7 cellular contexts compared by ENCODE assay signal in the genomic region with DNA sequence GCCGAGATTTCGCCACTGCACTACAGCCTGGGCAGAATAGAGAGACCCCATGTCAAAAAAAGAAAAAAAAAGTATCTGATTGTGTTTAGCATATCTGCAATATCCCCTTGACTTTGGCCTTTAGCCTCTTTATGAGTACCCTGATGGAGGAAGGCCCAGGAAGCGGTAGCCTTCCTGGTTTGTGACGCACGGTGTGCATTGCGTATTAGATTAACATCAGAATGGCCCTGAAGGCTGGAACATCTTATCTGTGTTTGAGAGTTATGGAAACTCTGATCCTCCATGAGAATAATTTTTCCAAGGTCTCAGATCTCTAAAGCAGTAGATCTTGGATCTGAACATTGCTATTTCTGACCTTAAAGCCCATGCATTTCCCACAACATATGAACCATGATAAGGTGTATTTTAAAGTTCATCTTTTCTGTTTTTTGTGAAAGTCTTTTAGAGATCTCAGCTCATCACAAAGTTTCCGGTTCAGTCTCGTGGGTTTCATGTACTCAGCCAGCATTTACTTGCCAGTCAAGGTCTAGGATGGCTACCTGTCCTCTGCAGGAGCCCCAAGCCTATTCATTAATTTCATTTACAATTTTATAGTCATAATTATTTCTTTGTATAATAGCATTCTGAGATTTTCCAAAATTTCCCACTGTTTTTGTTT. TPM values are rescaled to one million over a fixed set of nuclear protein-coding genes. Genes with fewer than 3 reads are reported as not detected.
A peak's percentile ranks its signal among the peaks of the same experiment; 100 is the strongest.
DNase-seq lines count a peak whose midpoint lies in the region; ATAC-seq and TF ChIP-seq lines count a peak whose summit lies in the region.

No MANE protein-coding gene starts in this region.

- peak overlapping the region; percentile 99 for H3K4me3 Mint-ChIP-seq in stimulated activated effector memory CD8-positive, alpha-beta T cell treated with anti-CD3 and anti-CD28 coated beads, Interleukin-12 subunit alpha, Interleukin-12 subunit beta, amount 100 ng/mL, for 72 hours

- H3K27me3 ChIP-seq in WERI-Rb-1 (ENCODE audit: insufficient read depth, low read depth, severe bottlenecking) (no peaks in the 10 kb centered on the region), right cardiac atrium (ENCODE audit: control insufficient read depth, insufficient read depth) (no peaks in the 10 kb centered on the region)

- no peaks in the 10 kb centered on the region for H3K9me3 ChIP-seq in WERI-Rb-1 (ENCODE audit: severe bottlenecking)
- H3K9me3 ChIP-seq in right cardiac atrium (ENCODE audit: control insufficient read depth, low read length) = no peaks in the 10 kb centered on the region

- H3K27ac Mint-ChIP-seq in stimulated activated effector memory CD8-positive, alpha-beta T cell treated with anti-CD3 and anti-CD28 coated beads, Interleukin-12 subunit alpha, Interleukin-12 subunit beta, amount 100 ng/mL, for 72 hours = peak overlapping the region; percentile 98

- H3K36me3 ChIP-seq in WERI-Rb-1 = no peaks in the 10 kb centered on the region

- TF ChIP-seq CTCF in HFF-Myc (IDR thresholded peaks at IDR 0.05; ENCODE audit: low read depth, low read length, missing control alignments) (no peak), WERI-Rb-1 (IDR thresholded peaks at IDR 0.05; ENCODE audit: low read depth, low read length) (no peak)

- H3K27ac ChIP-seq in WERI-Rb-1 = no peak overlapping the region
- no peak overlapping the region for H3K27ac ChIP-seq in right cardiac atrium (ENCODE audit: low read length)

- WGBS in right cardiac atrium = 76% methylated on average over 8 of the region's 8 CpGs

- intact Hi-C loops in right cardiac atrium (cut with DNase I) = loop anchor here in 1 of 4 donors (5.0 kb wide), 1 partner anchor 227 kb away; no protein-coding TSS in a partner anchor

- ATAC-seq in right cardiac atrium = no peak
- no peak for ATAC-seq in stimulated activated effector memory CD8-positive, alpha-beta T cell treated with anti-CD3 and anti-CD28 coated beads, Interleukin-12 subunit alpha, Interleukin-12 subunit beta, amount 100 ng/mL, for 72 hours

- H3K4me1 Mint-ChIP-seq in stimulated activated effector memory CD8-positive, alpha-beta T cell treated with anti-CD3 and anti-CD28 coated beads, Interleukin-12 subunit alpha, Interleukin-12 subunit beta, amount 100 ng/mL, for 72 hours = peaks cover 38% of the 10 kb centered on the region

- H3K4me3 ChIP-seq in HFF-Myc (replicated peaks; ENCODE audit: low read depth, low read length) = peak overlapping the region; percentile 88
- H3K4me3 ChIP-seq in WERI-Rb-1 (ENCODE audit: low read depth, low read length) = peak overlapping the region; percentile 81
- peak overlapping the region; percentile 70 for H3K4me3 ChIP-seq in right cardiac atrium (ENCODE audit: low read length)

- no peaks in the 10 kb centered on the region for H3K9me3 Mint-ChIP-seq in stimulated activated effector memory CD8-positive, alpha-beta T cell treated with anti-CD3 and anti-CD28 coated beads, Interleukin-12 subunit alpha, Interleukin-12 subunit beta, amount 100 ng/mL, for 72 hours

- DNase-seq in HFF-Myc (ENCODE audit: extremely low read depth, low read depth) = no peak
- no peak for DNase-seq in WERI-Rb-1
- DNase-seq in right cardiac atrium = no peak
- no peak for DNase-seq in stimulated activated effector memory CD8-positive, alpha-beta T cell treated with anti-CD3 and anti-CD28 coated beads, Interleukin-12 subunit alpha, Interleukin-12 subunit beta, amount 100 ng/mL, for 72 hours (ENCODE audit: low spot score in 2 of 2)
- no peak for DNase-seq in DMS53 treated with DMSO at 0.1 percent for 48 hours (lab: John Stamatoyannopoulos, UW; ENCODE audit: unreplicated experiment)
- no peak for DNase-seq in stimulated activated CD4-positive, alpha-beta T cell treated with anti-CD3 and anti-CD28 coated beads, Interleukin-2, amount 100 ng/mL, for 48 hours
- DNase-seq in RPMI8226 = no peak

- H3K4me1 ChIP-seq in right cardiac atrium (ENCODE audit: control insufficient read depth, insufficient read depth, low read length) = no peaks in the 10 kb centered on the region

- peaks cover 5% of the 10 kb centered on the region for H3K36me3 Mint-ChIP-seq in stimulated activated effector memory CD8-positive, alpha-beta T cell treated with anti-CD3 and anti-CD28 coated beads, Interleukin-12 subunit alpha, Interleukin-12 subunit beta, amount 100 ng/mL, for 72 hours

RNA-seq across cellular contexts. Expression of a gene that starts 0.7 kb away (rescaled TPM):
- total RNA-seq in right cardiac atrium = 10 to 100 TPM; 16.3 to 18.6 (median 17.2) TPM
- polyA plus RNA-seq in right cardiac atrium = 18.7 TPM
